Comparison of ENCODE assay signal across 19 cellular contexts in genomic region chr4:154045086-154045485, GRCh38.
DNase-seq lines count a peak whose midpoint lies in the region; ATAC-seq, FAIRE-seq and TF ChIP-seq lines count a peak whose summit lies in the region.
"Had no signal": no experiment of that assay in that cellular context is flagged by ENCODE, and none has a peak within 500 bp of the region (broad histone marks: within the 10 kb centered on the region; RNA-seq: fewer than 3 reads in every experiment).

No MANE protein-coding gene starts in this region.

- no peak for FAIRE-seq in astrocyte (lab: Jason Lieb, UNC)
- FAIRE-seq: GM12878 had no signal

- peaks cover 6% of the 10 kb centered on the region for H3K9me3 Mint-ChIP-seq in astrocyte (ENCODE audit: unreplicated experiment)
- H3K9me3 Mint-ChIP-seq in osteocyte (ENCODE audit: unreplicated experiment): peaks cover 8% of the 10 kb centered on the region
- H3K9me3 Mint-ChIP-seq: CD4-positive, CD25-positive, alpha-beta regulatory T cell had no signal

- no peak overlapping the region for H3K4me2 ChIP-seq in astrocyte (ENCODE audit: low read length)

- H3K36me3 ChIP-seq in astrocyte (ENCODE audit: insufficient read depth, low read length): no peaks in the 10 kb centered on the region
- H3K36me3 ChIP-seq: BE2C, MG63 had no signal

- peak; percentile 72 for DNase-seq in AG20443 (ENCODE audit: low spot score)
- DNase-seq in astrocyte (ENCODE audit: low read depth): no peak
- DNase-seq in fibroblast of gingiva (ENCODE audit: low read depth): peak; percentile 45
- no peak for DNase-seq in osteocyte (ENCODE audit: extremely low spot score, unreplicated experiment)
- DNase-seq in NCI-H2029 treated with DMSO at 0.1 percent for 48 hours (lab: John Stamatoyannopoulos, UW): no peak
- DNase-seq: BE2C; CD4-positive, CD25-positive, alpha-beta regulatory T cell; GOT3; HCEC 1CT; Kasumi-1; MG63; NCI-H1417; NCI-H1694 treated with DMSO at 0.1 percent for 48 hours; NCI-H446; NCI-H526; Right ventricle myocardium superior had no signal

- H3K4me1 Mint-ChIP-seq in astrocyte (ENCODE audit: low read depth, unreplicated experiment) (peaks cover 10% of the 10 kb centered on the region), osteocyte (ENCODE audit: unreplicated experiment) (peaks cover 50% of the 10 kb centered on the region)
- H3K4me1 Mint-ChIP-seq: CD4-positive, CD25-positive, alpha-beta regulatory T cell had no signal

- H3K27ac ChIP-seq in astrocyte (ENCODE audit: low read depth, low read length): no peak overlapping the region

- ATAC-seq in GM18498 (IDR thresholded peaks at IDR 0.05; ENCODE audit: unreplicated experiment) (no peak), HG02678 (IDR thresholded peaks at IDR 0.05; ENCODE audit: unreplicated experiment) (no peak)
- ATAC-seq: GM12878 had no signal

- H3K36me3 Mint-ChIP-seq in astrocyte (ENCODE audit: low read depth, unreplicated experiment) (no peaks in the 10 kb centered on the region), osteocyte (ENCODE audit: unreplicated experiment) (peaks cover 7% of the 10 kb centered on the region)
- H3K36me3 Mint-ChIP-seq: CD4-positive, CD25-positive, alpha-beta regulatory T cell had no signal

- no peaks in the 10 kb centered on the region for H3K79me2 ChIP-seq in astrocyte (ENCODE audit: insufficient read depth, low read length)

- no peaks in the 10 kb centered on the region for H3K4me1 ChIP-seq in astrocyte (ENCODE audit: insufficient read depth, low read length)
- H3K4me1 ChIP-seq: BE2C had no signal

- H3K4me3 Mint-ChIP-seq in astrocyte (ENCODE audit: unreplicated experiment) (peak overlapping the region; percentile 15), osteocyte (ENCODE audit: unreplicated experiment) (no peak overlapping the region)
- H3K4me3 Mint-ChIP-seq: CD4-positive, CD25-positive, alpha-beta regulatory T cell had no signal

- no peak for TF ChIP-seq CTCF in astrocyte (IDR thresholded peaks at IDR 0.05; ENCODE audit: insufficient read depth, low read depth, low read length)
- TF ChIP-seq CTCF in osteocyte (IDR thresholded peaks at IDR 0.05): no peak

- no peaks in the 10 kb centered on the region for H4K20me1 ChIP-seq in astrocyte (ENCODE audit: insufficient read depth, low read length)

- H2AFZ ChIP-seq in astrocyte (ENCODE audit: low read depth, low read length): no peak overlapping the region

- H3K9ac ChIP-seq in astrocyte (ENCODE audit: low read length): no peak overlapping the region

- no peaks in the 10 kb centered on the region for H3K27me3 ChIP-seq in astrocyte (ENCODE audit: insufficient read depth, low read length)
- H3K27me3 ChIP-seq: MG63 had no signal

- H3K27ac Mint-ChIP-seq in astrocyte (ENCODE audit: unreplicated experiment) (no peak overlapping the region), osteocyte (ENCODE audit: unreplicated experiment) (peak overlapping the region; percentile 32)
- H3K27ac Mint-ChIP-seq: CD4-positive, CD25-positive, alpha-beta regulatory T cell had no signal

- H3K9me3 ChIP-seq in astrocyte (ENCODE audit: insufficient read depth, low read depth, low read length): no peaks in the 10 kb centered on the region
- H3K9me3 ChIP-seq: BE2C, MG63 had no signal

- no peak overlapping the region for H3K4me3 ChIP-seq in astrocyte (ENCODE audit: insufficient read depth, low read depth, low read length)
- H3K4me3 ChIP-seq: GM12878, MG63 had no signal

- peaks cover 3% of the 10 kb centered on the region for H3K27me3 Mint-ChIP-seq in astrocyte (ENCODE audit: low read depth, unreplicated experiment)
- H3K27me3 Mint-ChIP-seq in osteocyte (ENCODE audit: unreplicated experiment): no peaks in the 10 kb centered on the region
- H3K27me3 Mint-ChIP-seq: CD4-positive, CD25-positive, alpha-beta regulatory T cell had no signal

Comparison
In these comparisons a context has a peak if more than half of its experiments do, and no peak if none do; other contexts are left out.
1. DNase-seq: peak in AG20443 (single experiment) and fibroblast of gingiva (single experiment); none in astrocyte (single experiment), osteocyte (single experiment) and NCI-H2029 treated with DMSO at 0.1 percent for 48 hours (single experiment).